ENCODE assay signal across 30 cellular contexts in the genomic region with DNA sequence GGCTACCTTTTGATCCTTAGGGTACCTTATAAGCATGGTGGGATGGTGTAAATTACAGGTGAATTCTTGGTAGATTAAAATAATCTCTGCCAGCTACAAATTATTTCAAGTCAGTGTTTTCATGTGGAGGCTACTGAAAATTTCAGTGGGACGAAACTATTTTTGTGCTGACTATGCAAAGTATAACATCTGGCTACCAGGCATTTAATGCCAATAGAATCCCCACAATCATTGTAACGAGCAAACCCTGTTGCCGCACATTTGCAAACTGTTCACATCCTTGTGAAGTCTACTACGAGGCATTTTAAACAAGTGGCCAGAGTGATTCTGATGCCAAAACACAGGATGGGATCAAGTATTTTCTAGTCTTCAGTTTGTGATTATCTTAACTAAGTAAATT. TPM values are rescaled to one million over a fixed set of nuclear protein-coding genes. Genes with fewer than 3 reads are reported as not detected.
"Had no signal": no experiment of that assay in that cellular context is flagged by ENCODE, and none has a peak within 500 bp of the region (broad histone marks: within the 10 kb centered on the region; RNA-seq: fewer than 3 reads in every experiment).

No MANE protein-coding gene starts in this region.

- H3K4me1 Mint-ChIP-seq: activated CD4-positive, alpha-beta memory T cell treated with anti-CD3 and anti-CD28 coated beads, Interleukin-2, amount 10 ng/mL, durations not matched to agents 7 days and 5 days had no signal

- H3K9me3 ChIP-seq: colonic mucosa had no signal

- ATAC-seq: activated T-cell treated with anti-CD3 and anti-CD28 coated beads, Interleukin-2, amount 50 U/mL, for 4 hours had no signal

- H3K4me3 ChIP-seq: colonic mucosa had no signal

- H3K4me3 Mint-ChIP-seq: activated CD4-positive, alpha-beta memory T cell treated with anti-CD3 and anti-CD28 coated beads, Interleukin-2, amount 10 ng/mL, durations not matched to agents 7 days and 5 days; activated naive CD8-positive, alpha-beta T cell treated with anti-CD3 and anti-CD28 coated beads for 36 hours; activated T-cell treated with anti-CD3 and anti-CD28 coated beads, Interleukin-2, amount 50 U/mL, for 4 hours had no signal

- H3K36me3 ChIP-seq: colonic mucosa had no signal

- H3K9me3 Mint-ChIP-seq: activated CD4-positive, alpha-beta memory T cell treated with anti-CD3 and anti-CD28 coated beads, Interleukin-2, amount 10 ng/mL, durations not matched to agents 7 days and 5 days; activated naive CD8-positive, alpha-beta T cell treated with anti-CD3 and anti-CD28 coated beads for 36 hours; activated T-cell treated with anti-CD3 and anti-CD28 coated beads, Interleukin-2, amount 50 U/mL, for 4 hours had no signal

- H3K27ac ChIP-seq: brain microvascular endothelial cell, colonic mucosa, WERI-Rb-1 had no signal

- H3K27me3 ChIP-seq: brain microvascular endothelial cell, colonic mucosa had no signal

- H3K27ac Mint-ChIP-seq: activated CD4-positive, alpha-beta memory T cell treated with anti-CD3 and anti-CD28 coated beads, Interleukin-2, amount 10 ng/mL, durations not matched to agents 7 days and 5 days; activated naive CD8-positive, alpha-beta T cell treated with anti-CD3 and anti-CD28 coated beads for 36 hours had no signal

- DNase-seq: activated CD4-positive, alpha-beta memory T cell treated with anti-CD3 and anti-CD28 coated beads, Interleukin-2, amount 10 ng/mL, durations not matched to agents 7 days and 5 days; activated CD4-positive, alpha-beta T cell treated with anti-CD3 and anti-CD28 coated beads for 1 hour; activated CD4-positive, alpha-beta T cell treated with anti-CD3 and anti-CD28 coated beads for 48 hours; activated CD4-positive, CD25-positive, alpha-beta regulatory T cell; activated CD8-positive, alpha-beta memory T cell treated with anti-CD3 and anti-CD28 coated beads, Interleukin-2, amount 50 U/mL, for 4 hours; activated effector memory CD4-positive, alpha-beta T cell treated with Interleukin-2 at 50 U/mL for 16 hours; activated naive CD4-positive, alpha-beta T cell; activated naive CD4-positive, alpha-beta T cell treated with anti-CD3 and anti-CD28 coated beads, Interleukin-2, amount 50 U/mL, for 16 hours; activated naive CD8-positive, alpha-beta T cell treated with anti-CD3 and anti-CD28 coated beads for 36 hours; activated T-cell treated with anti-CD3 and anti-CD28 coated beads for 4 hours; activated T-cell treated with anti-CD3 and anti-CD28 coated beads, Interleukin-2, amount 50 U/mL, for 4 hours; amniotic stem cell; aorta; brain microvascular endothelial cell; central memory CD4-positive, alpha-beta T cell; colonic mucosa; Karpas-422; NCI-H1048; NCI-H1105 treated with DMSO at 0.1 percent for 48 hours; NCI-H1436; NCI-H1694; NCI-H1930; NCI-H2081 treated with DMSO at 0.1 percent for 48 hours; NCI-H345; NCI-H524 treated with DMSO at 0.1 percent for 48 hours; NK-92 treated with Interleukin-12 subunit alpha and Interleukin-12 subunit beta, amount 100 ng/mL, for 24 hours; Right ventricle myocardium superior; T1000; WERI-Rb-1 had no signal

- H3K27me3 Mint-ChIP-seq: activated CD4-positive, alpha-beta memory T cell treated with anti-CD3 and anti-CD28 coated beads, Interleukin-2, amount 10 ng/mL, durations not matched to agents 7 days and 5 days; activated naive CD8-positive, alpha-beta T cell treated with anti-CD3 and anti-CD28 coated beads for 36 hours had no signal

- H3K4me1 ChIP-seq: colonic mucosa had no signal

RNA-seq across cellular contexts. Expression of a gene that starts 48.1 kb away (rescaled TPM):
- total RNA-seq: T-helper 1 cell treated with Interleukin-12 subunit alpha and Interleukin-12 subunit beta and Interleukin-4 antibody, amounts not matched to agents 30 ng/mL and 1 ng/mL, for 36 hours had no signal
